In genomic region chr19:5953034-5953589, GRCh38 we compare ENCODE assay signal across 9 cellular contexts. TPM values are rescaled to one million over a fixed set of nuclear protein-coding genes. Genes with fewer than 3 reads are reported as not detected.
A peak's percentile ranks its signal among the peaks of the same experiment; 100 is the strongest.
DNase-seq lines count a peak whose midpoint lies in the region; ATAC-seq and TF ChIP-seq lines count a peak whose summit lies in the region.
"Had no signal": no experiment of that assay in that cellular context is flagged by ENCODE, and none has a peak within 500 bp of the region (broad histone marks: within the 10 kb centered on the region; RNA-seq: fewer than 3 reads in every experiment).

No MANE protein-coding gene starts in this region.

- intact Hi-C loops in cardiac septum (cut with DNase I) (no loop called here), PC-3 (cut with micrococcal nuclease) (no loop called here)

- H3F3A ChIP-seq in PC-3 (ENCODE audit: low read length, unreplicated experiment) = no peaks in the 10 kb centered on the region

- H3K36me3 ChIP-seq in right atrium auricular region (no peaks in the 10 kb centered on the region), SJCRH30 (no peaks in the 10 kb centered on the region), PC-3 (ENCODE audit: low read depth, low read length) (peaks cover 15% of the 10 kb centered on the region)

- no peak overlapping the region for H3K4me3 Mint-ChIP-seq in memory B cell

- H3K9me3 ChIP-seq in right atrium auricular region = no peaks in the 10 kb centered on the region
- no peaks in the 10 kb centered on the region for H3K9me3 ChIP-seq in SJCRH30 (replicated peaks)
- no peaks in the 10 kb centered on the region for H3K9me3 ChIP-seq in PC-3 (ENCODE audit: low read length)

- no peaks in the 10 kb centered on the region for H3K9me3 Mint-ChIP-seq in memory B cell

- H3K27me3 Mint-ChIP-seq in memory B cell = no peaks in the 10 kb centered on the region

- no peak overlapping the region for H3K9ac ChIP-seq in PC-3 (ENCODE audit: low read length)

- DNase-seq in right atrium auricular region (ENCODE audit: low spot score) (no peak), cardiac septum (ENCODE audit: low spot score) (no peak), amniotic epithelial cell (ENCODE audit: low read depth) (peak; percentile 64), memory B cell (ENCODE audit: low spot score in 2 of 2) (no peak), SJCRH30 (no peak), cerebellar cortex (ENCODE audit: low spot score) (no peak), PC-3 (no peak)

- H3K27me3 ChIP-seq in right atrium auricular region (no peaks in the 10 kb centered on the region), SJCRH30 (no peaks in the 10 kb centered on the region), PC-3 (ENCODE audit: low read length) (no peaks in the 10 kb centered on the region)

- H3K27ac ChIP-seq in right atrium auricular region (peak overlapping the region; percentile 85 to 86), SJCRH30 (no peak overlapping the region), PC-3 (ENCODE audit: low read length) (no peak overlapping the region)
- H3K27ac ChIP-seq: HL-60 had no signal

- peaks cover 100% of the 10 kb centered on the region for H3K79me2 ChIP-seq in PC-3 (ENCODE audit: low read length)

- TF ChIP-seq CTCF in right atrium auricular region (IDR thresholded peaks at IDR 0.05) (no peak), PC-3 (conservative IDR thresholded peaks at IDR 0.05; ENCODE audit: low read depth, low read length) (no peak)

- H3K4me3 ChIP-seq in right atrium auricular region (no peak overlapping the region), SJCRH30 (no peak overlapping the region), PC-3 (ENCODE audit: low read length) (no peak overlapping the region)

- H4K20me1 ChIP-seq in PC-3 (ENCODE audit: low read length) = peaks cover 60% of the 10 kb centered on the region

- no peaks in the 10 kb centered on the region for H3K9me2 ChIP-seq in PC-3 (replicated peaks; ENCODE audit: low read length)

- no TSS peak for BruUV-seq in PC-3 (replicated peaks; lab: Mats Ljungman, UMichigan)

- ATAC-seq in memory B cell (ENCODE audit: low read depth) (no peak), PC-3 (no peak), HG02981 (IDR thresholded peaks at IDR 0.05; ENCODE audit: unreplicated experiment) (no peak)

- no peak overlapping the region for H2AFZ ChIP-seq in PC-3 (ENCODE audit: low read length)

- H3K4me2 ChIP-seq in PC-3 (ENCODE audit: low read length) = no peak overlapping the region

- peak overlapping the region; percentile 64 for H3K27ac Mint-ChIP-seq in memory B cell

- CTCF ChIA-PET in PC-3 (lab: Charles Lee) = interaction anchor here (0.6 kb wide), 1 partner anchor 69 kb away, joined by 3 read pairs; no protein-coding TSS in a partner anchor

- POLR2A ChIA-PET in PC-3 (lab: Charles Lee; ENCODE audit: unreplicated experiment) = interaction anchor here (0.6 kb wide), 2 partner anchors 49 to 237 kb away, joined by 4 read pairs; partner anchors contain the start of gene VMAC

- H3K36me3 Mint-ChIP-seq in memory B cell = peaks cover 9% of the 10 kb centered on the region

- peaks cover 0 to 100% of the 10 kb centered on the region in 2 donors for H3K4me1 ChIP-seq in right atrium auricular region
- peaks cover 27% of the 10 kb centered on the region for H3K4me1 ChIP-seq in SJCRH30
- no peaks in the 10 kb centered on the region for H3K4me1 ChIP-seq in PC-3 (ENCODE audit: insufficient read depth, low read length)

- peaks cover 45% of the 10 kb centered on the region for H3K4me1 Mint-ChIP-seq in memory B cell

RNA-seq across cellular contexts. Expression of gene RANBP3, which starts 24.8 kb away (rescaled TPM):
- total RNA-seq in right atrium auricular region (10 to 100 TPM; 53.6 to 54.7 TPM), cardiac septum (49.0 TPM), PC-3 (2014; rRNA removed) (114 and 153 TPM in 2 replicates)
- 74.8 and 76.5 TPM in 2 replicates for total RNA-seq in SJCRH30 (2014; rRNA removed; shearing (Covaris generic))

RNA-seq across cellular contexts. Expression of gene CAPS, which starts 39.1 kb away (rescaled TPM):
- total RNA-seq in right atrium auricular region (1 to 10 TPM; 4.5 to 7.3 TPM), cardiac septum (2.7 TPM), PC-3 (2014; rRNA removed) (255 and 280 TPM in 2 replicates)
- total RNA-seq in SJCRH30 (2014; rRNA removed; shearing (Covaris generic)) = 0.73 and 1.9 TPM in 2 replicates

RNA-seq across cellular contexts. Expression of gene VMAC, which starts 48.4 kb away (rescaled TPM):
- total RNA-seq in right atrium auricular region (1 to 10 TPM; 2.6 to 4.1 TPM), cardiac septum (2.4 TPM), PC-3 (2014; rRNA removed) (7.8 and 8.3 TPM in 2 replicates)
- 0.94 and 1.3 TPM in 2 replicates for total RNA-seq in SJCRH30 (2014; rRNA removed; shearing (Covaris generic))

RNA-seq across cellular contexts. Expression of gene NDUFA11, which starts 49.5 kb away (rescaled TPM):
- 100 to 1,000 TPM; 368 to 648 TPM for total RNA-seq in right atrium auricular region
- total RNA-seq in cardiac septum = 414 TPM
- total RNA-seq in SJCRH30 (2014; rRNA removed; shearing (Covaris generic)) = 245 and 307 TPM in 2 replicates
- total RNA-seq in PC-3 (2014; rRNA removed) = 556 and 669 TPM in 2 replicates

Comparison
In these comparisons a context has a peak if more than half of its experiments do, and no peak if none do; other contexts are left out.
1. H3K27ac ChIP-seq: peak in right atrium auricular region (2 of 2); none in SJCRH30 (single experiment) and PC-3 (single experiment).
2. RNA of gene CAPS, which starts 39.1 kb away (total RNA-seq): 255 to 280 TPM in PC-3; 4.5 to 7.3 TPM in right atrium auricular region, 2.7 TPM in cardiac septum (single experiment) and 0.73 to 1.9 TPM in SJCRH30; every median in the first group is over 10 times any median in the second.